28 cellular contexts compared by ENCODE assay signal in genomic region chr18:73805991-73806390, GRCh38.
"Had no signal": no experiment of that assay in that cellular context is flagged by ENCODE, and none has a peak within 500 bp of the region (broad histone marks: within the 10 kb centered on the region; RNA-seq: fewer than 3 reads in every experiment).

No MANE protein-coding gene starts in this region.

- H3K9me3 ChIP-seq: left lung, lower lobe of right lung, mucosa of descending colon, ovary, right atrium auricular region, right lobe of liver, tibial nerve, upper lobe of left lung, vagina had no signal

- H3K4me3 Mint-ChIP-seq: naive thymus-derived CD4-positive, alpha-beta T cell; natural killer cell treated with Interleukin-12 subunit alpha and Interleukin-12 subunit beta and Interleukin-15 and Interleukin-18, amount 100 ng/mL, for 72 hours; stimulated activated memory B cell treated with anti-CD40 and anti-IgM and Interleukin-4, amounts not matched to agents 10 μg/mL and 1 μg/mL and 100 μg/mL, for 72 hours; stimulated activated naive CD8-positive, alpha-beta T cell treated with anti-CD3 and anti-CD28 coated beads, Interleukin-15, amount 100 ng/mL, for 72 hours had no signal

- H3K4me1 ChIP-seq: left lung, lower lobe of right lung, right atrium auricular region, right lobe of liver, tibial nerve, upper lobe of left lung had no signal

- H3K27ac Mint-ChIP-seq: naive thymus-derived CD4-positive, alpha-beta T cell; natural killer cell treated with Interleukin-12 subunit alpha and Interleukin-12 subunit beta and Interleukin-15 and Interleukin-18, amount 100 ng/mL, for 72 hours; progenitor cell of endocrine pancreas; stimulated activated memory B cell treated with anti-CD40 and anti-IgM and Interleukin-4, amounts not matched to agents 10 μg/mL and 1 μg/mL and 100 μg/mL, for 72 hours; stimulated activated naive CD8-positive, alpha-beta T cell treated with anti-CD3 and anti-CD28 coated beads, Interleukin-15, amount 100 ng/mL, for 72 hours had no signal

- H3K4me3 ChIP-seq: hepatocyte, left lung, lower lobe of right lung, mucosa of descending colon, ovary, right atrium auricular region, right lobe of liver, smooth muscle cell, tibial nerve, upper lobe of left lung, vagina had no signal

- H3K79me2 ChIP-seq: hepatocyte had no signal

- H3K27me3 ChIP-seq: hepatocyte, left lung, ovary, right atrium auricular region, right lobe of liver, tibial nerve, upper lobe of left lung, vagina had no signal

- DNase-seq: kidney glomerular epithelial cell; left colon; left lung; lower lobe of right lung; mammary epithelial cell; mesenchymal stem cell; midbrain; mucosa of descending colon; naive thymus-derived CD4-positive, alpha-beta T cell; ovary; right lobe of liver; stimulated activated CD4-positive, alpha-beta T cell treated with anti-CD3 and anti-CD28 coated beads, Interleukin-1b, Interleukin-23, amount 100 ng/mL, for 48 hours; stimulated activated CD4-positive, alpha-beta T cell treated with anti-CD3 and anti-CD28 coated beads, Interleukin-2, amount 100 ng/mL, for 48 hours; stimulated activated CD4-positive, alpha-beta T cell treated with anti-CD3 and anti-CD28 coated beads, Interleukin-4, amount 100 ng/mL, for 4 hours; stimulated activated CD8-positive, alpha-beta memory T cell treated with anti-CD3 and anti-CD28 coated beads, Interleukin-4, amount 100 ng/mL, for 48 hours; stimulated activated naive CD4-positive, alpha-beta T cell treated with Interleukin-2 at 50 U/mL for 16 hours; stimulated activated naive CD8-positive, alpha-beta T cell treated with anti-CD3 and anti-CD28 coated beads, Interleukin-15, amount 100 ng/mL, for 72 hours; substantia nigra; upper lobe of left lung had no signal

- H3K4me2 ChIP-seq: hepatocyte, smooth muscle cell had no signal

- H3K27me3 Mint-ChIP-seq: natural killer cell treated with Interleukin-12 subunit alpha and Interleukin-12 subunit beta and Interleukin-15 and Interleukin-18, amount 100 ng/mL, for 72 hours; progenitor cell of endocrine pancreas; stimulated activated memory B cell treated with anti-CD40 and anti-IgM and Interleukin-4, amounts not matched to agents 10 μg/mL and 1 μg/mL and 100 μg/mL, for 72 hours; stimulated activated naive CD8-positive, alpha-beta T cell treated with anti-CD3 and anti-CD28 coated beads, Interleukin-15, amount 100 ng/mL, for 72 hours had no signal

- H2AFZ ChIP-seq: hepatocyte had no signal

- H3K36me3 Mint-ChIP-seq: naive thymus-derived CD4-positive, alpha-beta T cell; stimulated activated memory B cell treated with anti-CD40 and anti-IgM and Interleukin-4, amounts not matched to agents 10 μg/mL and 1 μg/mL and 100 μg/mL, for 72 hours had no signal

- FAIRE-seq: keratinocyte had no signal

- H3K9me3 Mint-ChIP-seq: natural killer cell treated with Interleukin-12 subunit alpha and Interleukin-12 subunit beta and Interleukin-15 and Interleukin-18, amount 100 ng/mL, for 72 hours; stimulated activated naive CD8-positive, alpha-beta T cell treated with anti-CD3 and anti-CD28 coated beads, Interleukin-15, amount 100 ng/mL, for 72 hours had no signal

- ATAC-seq: left colon; left lung; lower lobe of right lung; mucosa of descending colon; naive thymus-derived CD4-positive, alpha-beta T cell; natural killer cell treated with Interleukin-12 subunit alpha and Interleukin-12 subunit beta and Interleukin-15 and Interleukin-18, amount 100 ng/mL, for 72 hours; right lobe of liver; stimulated activated memory B cell treated with anti-CD40 and anti-IgM and Interleukin-4, amounts not matched to agents 10 μg/mL and 1 μg/mL and 100 μg/mL, for 72 hours; stimulated activated naive CD8-positive, alpha-beta T cell treated with anti-CD3 and anti-CD28 coated beads, Interleukin-15, amount 100 ng/mL, for 72 hours had no signal

- H3K4me1 Mint-ChIP-seq: naive thymus-derived CD4-positive, alpha-beta T cell; stimulated activated memory B cell treated with anti-CD40 and anti-IgM and Interleukin-4, amounts not matched to agents 10 μg/mL and 1 μg/mL and 100 μg/mL, for 72 hours; stimulated activated naive CD8-positive, alpha-beta T cell treated with anti-CD3 and anti-CD28 coated beads, Interleukin-15, amount 100 ng/mL, for 72 hours had no signal

- H3K27ac ChIP-seq: hepatocyte, left lung, lower lobe of right lung, ovary, right atrium auricular region, right lobe of liver, tibial nerve, upper lobe of left lung, vagina had no signal

- H3K36me3 ChIP-seq: left lung, lower lobe of right lung, ovary, right atrium auricular region, right lobe of liver, tibial nerve, upper lobe of left lung, vagina had no signal
